In genomic region chr14:87082917-87083316, GRCh38 we compare ENCODE assay signal across 21 cellular contexts.
"Had no signal": no experiment of that assay in that cellular context is flagged by ENCODE, and none has a peak within 500 bp of the region (broad histone marks: within the 10 kb centered on the region; RNA-seq: fewer than 3 reads in every experiment).

No MANE protein-coding gene starts in this region.

- ATAC-seq: Panc1, PC-3, SK-N-SH treated with all-trans-retinoic acid at 6 μM for 48 hours had no signal

- H3K27ac ChIP-seq: HL-60, KMS-11, RWPE1 had no signal

- H3K9ac ChIP-seq: KMS-11 had no signal

- H3K4me2 ChIP-seq: KMS-11 had no signal

- FAIRE-seq: HTR-8/SVneo had no signal

- DNase-seq: MV-4-11, NCI-H1048, NCI-H1105, NCI-H1417, NCI-H1436 treated with DMSO at 0.1 percent for 48 hours, NCI-H1694 treated with DMSO at 0.1 percent for 48 hours, NCI-H1930, NCI-H2081, NCI-H2107, NCI-H2227 treated with DMSO at 0.1 percent for 48 hours, NCI-H524, NCI-H69, NCI-H774, PC-3, SHP77 had no signal
